Comparison of ENCODE assay signal across 1 cellular context in genomic region chr10:128211953-128212727, GRCh38.
TF ChIP-seq lines count a peak whose summit lies in the region.

No MANE protein-coding gene starts in this region.

TF ChIP-seq in HEK293, 187 proteins besides CTCF, POLR2A, EP300 and RAD21 (continued from another document):
- TF ChIP-seq PRDM2 (tag by site-specific recombination; IDR thresholded peaks at IDR 0.05; ENCODE audit: borderline replicate concordance) (no peak), ZBTB11 (tag by site-specific recombination; conservative IDR thresholded peaks at IDR 0.05; ENCODE audit: low read depth) (no peak), GLIS2 (tag by site-specific recombination; IDR thresholded peaks at IDR 0.05) (peak; percentile 87), YY2 (tag by site-specific recombination; IDR thresholded peaks at IDR 0.05) (no peak), BCL6B (tag by site-specific recombination; IDR thresholded peaks at IDR 0.05) (no peak), ZNF221 (tag by site-specific recombination; IDR thresholded peaks at IDR 0.05; ENCODE audit: borderline replicate concordance) (no peak), ZSCAN23 (tag by site-specific recombination; IDR thresholded peaks at IDR 0.05) (no peak), ZNF692 (tag by site-specific recombination; IDR thresholded peaks at IDR 0.05) (no peak), ZNF768 (tag by site-specific recombination; IDR thresholded peaks at IDR 0.05) (no peak), ZFP41 (tag by site-specific recombination; IDR thresholded peaks at IDR 0.05; ENCODE audit: borderline replicate concordance) (no peak), ZIC2 (tag by site-specific recombination; IDR thresholded peaks at IDR 0.05) (peak; percentile 62), OVOL3 (tag by site-specific recombination; IDR thresholded peaks at IDR 0.05) (no peak), ZSCAN4 (tag by site-specific recombination; IDR thresholded peaks at IDR 0.05) (no peak), ZXDB (tag by site-specific recombination; IDR thresholded peaks at IDR 0.05) (no peak), ZNF792 (tag by site-specific recombination; IDR thresholded peaks at IDR 0.05) (no peak), ZNF280C (tag by site-specific recombination; IDR thresholded peaks at IDR 0.05) (no peak), ZNF639 (tag by site-specific recombination; IDR thresholded peaks at IDR 0.05) (no peak), KLF9 (tag by site-specific recombination; IDR thresholded peaks at IDR 0.05; ENCODE audit: low read depth) (peak; percentile 41; the same call in 1 of the 2 replicates), ZNF169 (tag by site-specific recombination; IDR thresholded peaks at IDR 0.05) (no peak), ZBTB48 (tag by site-specific recombination; IDR thresholded peaks at IDR 0.05) (no peak), ZNF174 (tag by site-specific recombination; IDR thresholded peaks at IDR 0.05) (no peak), ZNF561 (tag by site-specific recombination; IDR thresholded peaks at IDR 0.05; ENCODE audit: borderline replicate concordance) (no peak), ZNF791 (tag by site-specific recombination; IDR thresholded peaks at IDR 0.05) (no peak), GLIS1 (tag by site-specific recombination; IDR thresholded peaks at IDR 0.05) (peak; percentile 85), ZNF488 (tag by site-specific recombination; IDR thresholded peaks at IDR 0.05) (no peak), ZNF16 (tag by site-specific recombination; IDR thresholded peaks at IDR 0.05; ENCODE audit: low read depth) (no peak), SP7 (tag by site-specific recombination; IDR thresholded peaks at IDR 0.05) (no peak), ZNF777 (tag by site-specific recombination; IDR thresholded peaks at IDR 0.05; ENCODE audit: borderline replicate concordance) (no peak), ZNF10 (tag by site-specific recombination; IDR thresholded peaks at IDR 0.05) (no peak)
TF ChIP-seq in HEK293: peak in this region for 18.
